Comparison of ENCODE assay signal across 7 cellular contexts in genomic region chr4:127783026-127783769, GRCh38. TPM values are rescaled to one million over a fixed set of nuclear protein-coding genes. Genes with fewer than 3 reads are reported as not detected.
A peak's percentile ranks its signal among the peaks of the same experiment; 100 is the strongest.
DNase-seq lines count a peak whose midpoint lies in the region; ATAC-seq and TF ChIP-seq lines count a peak whose summit lies in the region.

No MANE protein-coding gene starts in this region.

- peaks cover 55% of the 10 kb centered on the region for H3K27me3 ChIP-seq in neural progenitor cell

- peak overlapping the region; percentile 80 for H3K27ac Mint-ChIP-seq in activated T-helper 2 cell treated with anti-CD3 and anti-CD28 coated beads, Interferon-gamma antibody, Interleukin-2, Interleukin-4, amounts not matched to agents 10 μg/mL and 5 μg/mL and 100 μg/mL, durations not matched to agents 14 hours and 24 hours and 36 hours
- H3K27ac Mint-ChIP-seq in neural progenitor cell = no peak overlapping the region

- H3K4me3 Mint-ChIP-seq in activated T-helper 2 cell treated with anti-CD3 and anti-CD28 coated beads, Interferon-gamma antibody, Interleukin-2, Interleukin-4, amounts not matched to agents 10 μg/mL and 5 μg/mL and 100 μg/mL, durations not matched to agents 14 hours and 24 hours and 36 hours (ENCODE audit: low read depth) = peak overlapping the region; percentile 88
- H3K4me3 Mint-ChIP-seq in neural progenitor cell = peak overlapping the region; percentile 99

- TF ChIP-seq CTCF in NB4 (IDR thresholded peaks at IDR 0.05; ENCODE audit: low read depth, low read length) (no peak), neural progenitor cell (IDR thresholded peaks at IDR 0.05) (no peak)

- H3F3A ChIP-seq in neural progenitor cell (ENCODE audit: low read depth) = peaks cover 11% of the 10 kb centered on the region

- intact Hi-C loops in activated T-helper 2 cell treated with anti-CD3 and anti-CD28 coated beads, Interferon-gamma antibody, Interleukin-2, Interleukin-4, amounts not matched to agents 10 μg/mL and 5 μg/mL and 100 μg/mL, durations not matched to agents 14 hours and 24 hours and 36 hours (cut with micrococcal nuclease) = loop anchor here (2.0 to 10.0 kb wide), 4 partner anchors 148 to 1309 kb away; partner anchors contain the start of genes ABHD18, INTU, MFSD8 and PGRMC2

- peak overlapping the region; percentile 88 for H3K4me2 ChIP-seq in neural progenitor cell

- H3K9ac ChIP-seq in neural progenitor cell = no peak overlapping the region

- H3K4me1 Mint-ChIP-seq in activated T-helper 2 cell treated with anti-CD3 and anti-CD28 coated beads, Interferon-gamma antibody, Interleukin-2, Interleukin-4, amounts not matched to agents 10 μg/mL and 5 μg/mL and 100 μg/mL, durations not matched to agents 14 hours and 24 hours and 36 hours (ENCODE audit: low read depth) = peaks cover 24% of the 10 kb centered on the region
- peaks cover 14% of the 10 kb centered on the region for H3K4me1 Mint-ChIP-seq in neural progenitor cell

- H3K36me3 ChIP-seq in neural progenitor cell = no peaks in the 10 kb centered on the region

- peak; percentile 53 for DNase-seq in EL
- peak; percentile 63 for DNase-seq in NB4 (ENCODE audit: low read depth)
- DNase-seq in activated T-helper 2 cell treated with anti-CD3 and anti-CD28 coated beads, Interferon-gamma antibody, Interleukin-2, Interleukin-4, amounts not matched to agents 10 μg/mL and 5 μg/mL and 100 μg/mL, durations not matched to agents 14 hours and 24 hours and 36 hours (ENCODE audit: low spot score) = no peak
- DNase-seq in globus pallidus (ENCODE audit: low spot score) = peak; percentile 73
- DNase-seq in neural progenitor cell (ENCODE audit: low spot score) = peak; percentile 53

- peak overlapping the region; percentile 80 for H2AFZ ChIP-seq in neural progenitor cell (replicated peaks)

- no peaks in the 10 kb centered on the region for H3K9me3 Mint-ChIP-seq in activated T-helper 2 cell treated with anti-CD3 and anti-CD28 coated beads, Interferon-gamma antibody, Interleukin-2, Interleukin-4, amounts not matched to agents 10 μg/mL and 5 μg/mL and 100 μg/mL, durations not matched to agents 14 hours and 24 hours and 36 hours
- H3K9me3 Mint-ChIP-seq in neural progenitor cell = no peaks in the 10 kb centered on the region

- ATAC-seq in GM21717 (IDR thresholded peaks at IDR 0.05; ENCODE audit: unreplicated experiment) (peak; percentile 13), HG02588 (IDR thresholded peaks at IDR 0.05; ENCODE audit: unreplicated experiment) (no peak)

- no peak overlapping the region for H3K27ac ChIP-seq in neural progenitor cell

- H3K36me3 Mint-ChIP-seq in activated T-helper 2 cell treated with anti-CD3 and anti-CD28 coated beads, Interferon-gamma antibody, Interleukin-2, Interleukin-4, amounts not matched to agents 10 μg/mL and 5 μg/mL and 100 μg/mL, durations not matched to agents 14 hours and 24 hours and 36 hours (ENCODE audit: low read depth) = peaks cover 9% of the 10 kb centered on the region
- H3K36me3 Mint-ChIP-seq in neural progenitor cell = no peaks in the 10 kb centered on the region

- H3K9me3 ChIP-seq in neural progenitor cell (ENCODE audit: low read depth) = no peaks in the 10 kb centered on the region

- H4K20me1 ChIP-seq in neural progenitor cell (ENCODE audit: low read depth) = no peaks in the 10 kb centered on the region

- H3K27me3 Mint-ChIP-seq in activated T-helper 2 cell treated with anti-CD3 and anti-CD28 coated beads, Interferon-gamma antibody, Interleukin-2, Interleukin-4, amounts not matched to agents 10 μg/mL and 5 μg/mL and 100 μg/mL, durations not matched to agents 14 hours and 24 hours and 36 hours (ENCODE audit: low read depth) = peaks cover 55% of the 10 kb centered on the region
- H3K27me3 Mint-ChIP-seq in neural progenitor cell (ENCODE audit: insufficient read depth, low read depth) = peaks cover 16% of the 10 kb centered on the region

- H3K79me2 ChIP-seq in neural progenitor cell (ENCODE audit: low read depth) = no peaks in the 10 kb centered on the region

- peaks cover 6% of the 10 kb centered on the region for H3K4me1 ChIP-seq in neural progenitor cell

- H3K4me3 ChIP-seq in NB4 (ENCODE audit: low read depth, low read length) (peak overlapping the region; percentile 91), neural progenitor cell (peak overlapping the region; percentile 54)

- no peak for TF ChIP-seq POLR2A in NB4 (IDR thresholded peaks at IDR 0.05; ENCODE audit: extremely low read depth, insufficient read length)

RNA-seq across cellular contexts. Expression of gene HSPA4L, which starts 1.1 kb away (rescaled TPM):
- 5.0 and 5.2 TPM in 2 replicates for total RNA-seq in activated T-helper 2 cell treated with anti-CD3 and anti-CD28 coated beads, Interferon-gamma antibody, Interleukin-2, Interleukin-4, amounts not matched to agents 10 μg/mL and 5 μg/mL and 100 μg/mL, durations not matched to agents 14 hours and 24 hours and 36 hours
- total RNA-seq in neural progenitor cell (ENCODE audit: low replicate concordance) = 0.67 and 0.77 TPM in 2 replicates

RNA-seq across cellular contexts. Expression of gene SLC25A31, which starts 53.0 kb away (rescaled TPM):
- not detected in 2 replicates for total RNA-seq in activated T-helper 2 cell treated with anti-CD3 and anti-CD28 coated beads, Interferon-gamma antibody, Interleukin-2, Interleukin-4, amounts not matched to agents 10 μg/mL and 5 μg/mL and 100 μg/mL, durations not matched to agents 14 hours and 24 hours and 36 hours
- total RNA-seq in neural progenitor cell (ENCODE audit: low replicate concordance) = 0.21 TPM in 1 of 2 replicates, not detected in the other
